1 cellular context compared by ENCODE assay signal in genomic region chr6:167668019-167668753, GRCh38.
TF ChIP-seq lines count a peak whose summit lies in the region.

No MANE protein-coding gene starts in this region.

TF ChIP-seq in HepG2, 621 proteins besides CTCF, POLR2A, EP300 and RAD21 (continued from another document and continues in another):
- TF ChIP-seq, protein P1, sequence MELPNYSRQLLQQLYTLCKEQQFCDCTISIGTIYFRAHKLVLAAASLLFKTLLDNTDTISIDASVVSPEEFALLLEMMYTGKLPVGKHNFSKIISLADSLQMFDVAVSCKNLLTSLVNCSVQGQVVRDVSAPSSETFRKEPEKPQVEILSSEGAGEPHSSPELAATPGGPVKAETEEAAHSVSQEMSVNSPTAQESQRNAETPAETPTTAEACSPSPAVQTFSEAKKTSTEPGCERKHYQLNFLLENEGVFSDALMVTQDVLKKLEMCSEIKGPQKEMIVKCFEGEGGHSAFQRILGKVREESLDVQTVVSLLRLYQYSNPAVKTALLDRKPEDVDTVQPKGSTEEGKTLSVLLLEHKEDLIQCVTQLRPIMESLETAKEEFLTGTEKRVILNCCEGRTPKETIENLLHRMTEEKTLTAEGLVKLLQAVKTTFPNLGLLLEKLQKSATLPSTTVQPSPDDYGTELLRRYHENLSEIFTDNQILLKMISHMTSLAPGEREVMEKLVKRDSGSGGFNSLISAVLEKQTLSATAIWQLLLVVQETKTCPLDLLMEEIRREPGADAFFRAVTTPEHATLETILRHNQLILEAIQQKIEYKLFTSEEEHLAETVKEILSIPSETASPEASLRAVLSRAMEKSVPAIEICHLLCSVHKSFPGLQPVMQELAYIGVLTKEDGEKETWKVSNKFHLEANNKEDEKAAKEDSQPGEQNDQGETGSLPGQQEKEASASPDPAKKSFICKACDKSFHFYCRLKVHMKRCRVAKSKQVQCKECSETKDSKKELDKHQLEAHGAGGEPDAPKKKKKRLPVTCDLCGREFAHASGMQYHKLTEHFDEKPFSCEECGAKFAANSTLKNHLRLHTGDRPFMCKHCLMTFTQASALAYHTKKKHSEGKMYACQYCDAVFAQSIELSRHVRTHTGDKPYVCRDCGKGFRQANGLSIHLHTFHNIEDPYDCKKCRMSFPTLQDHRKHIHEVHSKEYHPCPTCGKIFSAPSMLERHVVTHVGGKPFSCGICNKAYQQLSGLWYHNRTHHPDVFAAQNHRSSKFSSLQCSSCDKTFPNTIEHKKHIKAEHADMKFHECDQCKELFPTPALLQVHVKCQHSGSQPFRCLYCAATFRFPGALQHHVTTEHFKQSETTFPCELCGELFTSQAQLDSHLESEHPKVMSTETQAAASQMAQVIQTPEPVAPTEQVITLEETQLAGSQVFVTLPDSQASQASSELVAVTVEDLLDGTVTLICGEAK (IDR thresholded peaks at IDR 0.05): no peak
- TF ChIP-seq, protein P1 (CRISPR knock-in tag; IDR thresholded peaks at IDR 0.05): peak; percentile 92
- TF ChIP-seq ZNF276 (CRISPR knock-in tag; IDR thresholded peaks at IDR 0.05; ENCODE audit: low read depth) (peak; percentile 24; the same call in 1 of the 2 replicates), ZNF326 (CRISPR knock-in tag; IDR thresholded peaks at IDR 0.05; ENCODE audit: borderline replicate concordance) (no peak), REL (CRISPR knock-in tag; conservative IDR thresholded peaks at IDR 0.05) (peak; percentile 47; the same call in 1 of the 2 replicates), MBNL3 (CRISPR knock-in tag; conservative IDR thresholded peaks at IDR 0.05) (no peak), SKI (IDR thresholded peaks at IDR 0.05; ENCODE audit: partially characterized antibody) (peak; percentile 92), ZNF574 (CRISPR knock-in tag; IDR thresholded peaks at IDR 0.05) (peak; percentile 76), ZSCAN30 (CRISPR knock-in tag; IDR thresholded peaks at IDR 0.05) (no peak), ZNF598 (CRISPR knock-in tag; IDR thresholded peaks at IDR 0.05; ENCODE audit: borderline replicate concordance) (peak; percentile 76; the same call in 1 of the 2 replicates), ZNF790 (CRISPR knock-in tag; IDR thresholded peaks at IDR 0.05; ENCODE audit: borderline replicate concordance) (peak; percentile 75), ZNF317 (CRISPR knock-in tag; IDR thresholded peaks at IDR 0.05) (peak; percentile 94), MAFK (conservative IDR thresholded peaks at IDR 0.05 in 1 of 2, IDR thresholded peaks at IDR 0.05 in 1 of 2; ENCODE audit: low read length in 2 of 2) (peak; percentile 50 to 66; a peak in 3 of 4 replicates), HNF1B (CRISPR knock-in tag; IDR thresholded peaks at IDR 0.05) (peak; percentile 99), ZNF547 (CRISPR knock-in tag; IDR thresholded peaks at IDR 0.05) (peak; percentile 89), ZZZ3 (CRISPR knock-in tag; IDR thresholded peaks at IDR 0.05; ENCODE audit: borderline replicate concordance) (peak; percentile 41; the same call in 1 of the 2 replicates), ZNF343 (CRISPR knock-in tag; IDR thresholded peaks at IDR 0.05) (peak; percentile 97), KLF13 (CRISPR knock-in tag; IDR thresholded peaks at IDR 0.05) (no peak), KDM5A (IDR thresholded peaks at IDR 0.05; ENCODE audit: borderline replicate concordance, low read length) (no peak), ZBTB2 (CRISPR knock-in tag; IDR thresholded peaks at IDR 0.05; ENCODE audit: low read depth) (peak; percentile 68; the same call in 1 of the 2 replicates), PITX1 (CRISPR knock-in tag; IDR thresholded peaks at IDR 0.05) (peak; percentile 95), ZNF264 (CRISPR knock-in tag; IDR thresholded peaks at IDR 0.05) (no peak; the same call in none of the 2 replicates), ATF1 (CRISPR knock-in tag; IDR thresholded peaks at IDR 0.05) (no peak; the same call in 1 of the 2 replicates), ZFP41 (CRISPR knock-in tag; IDR thresholded peaks at IDR 0.05; ENCODE audit: borderline replicate concordance) (0 out of 2 replicates have a peak, but pooled peaks have one; percentile 67), SP5 (CRISPR knock-in tag; IDR thresholded peaks at IDR 0.05; ENCODE audit: borderline replicate concordance, low read depth) (peak; percentile 57), CENPX (CRISPR knock-in tag; IDR thresholded peaks at IDR 0.05) (no peak), NCOA1 (CRISPR knock-in tag; IDR thresholded peaks at IDR 0.05) (peak; percentile 93; the same call in 1 of the 2 replicates), NONO (IDR thresholded peaks at IDR 0.05) (no peak), NONO (CRISPR knock-in tag; conservative IDR thresholded peaks at IDR 0.05) (peak; percentile 92), ZNF713 (CRISPR knock-in tag; IDR thresholded peaks at IDR 0.05) (no peak)
- TF ChIP-seq, protein P2, sequence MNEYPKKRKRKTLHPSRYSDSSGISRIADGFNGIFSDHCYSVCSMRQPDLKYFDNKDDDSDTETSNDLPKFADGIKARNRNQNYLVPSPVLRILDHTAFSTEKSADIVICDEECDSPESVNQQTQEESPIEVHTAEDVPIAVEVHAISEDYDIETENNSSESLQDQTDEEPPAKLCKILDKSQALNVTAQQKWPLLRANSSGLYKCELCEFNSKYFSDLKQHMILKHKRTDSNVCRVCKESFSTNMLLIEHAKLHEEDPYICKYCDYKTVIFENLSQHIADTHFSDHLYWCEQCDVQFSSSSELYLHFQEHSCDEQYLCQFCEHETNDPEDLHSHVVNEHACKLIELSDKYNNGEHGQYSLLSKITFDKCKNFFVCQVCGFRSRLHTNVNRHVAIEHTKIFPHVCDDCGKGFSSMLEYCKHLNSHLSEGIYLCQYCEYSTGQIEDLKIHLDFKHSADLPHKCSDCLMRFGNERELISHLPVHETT (CRISPR knock-in tag; conservative IDR thresholded peaks at IDR 0.05): peak; percentile 70; the same call in 1 of the 2 replicates
- TF ChIP-seq, protein P3, sequence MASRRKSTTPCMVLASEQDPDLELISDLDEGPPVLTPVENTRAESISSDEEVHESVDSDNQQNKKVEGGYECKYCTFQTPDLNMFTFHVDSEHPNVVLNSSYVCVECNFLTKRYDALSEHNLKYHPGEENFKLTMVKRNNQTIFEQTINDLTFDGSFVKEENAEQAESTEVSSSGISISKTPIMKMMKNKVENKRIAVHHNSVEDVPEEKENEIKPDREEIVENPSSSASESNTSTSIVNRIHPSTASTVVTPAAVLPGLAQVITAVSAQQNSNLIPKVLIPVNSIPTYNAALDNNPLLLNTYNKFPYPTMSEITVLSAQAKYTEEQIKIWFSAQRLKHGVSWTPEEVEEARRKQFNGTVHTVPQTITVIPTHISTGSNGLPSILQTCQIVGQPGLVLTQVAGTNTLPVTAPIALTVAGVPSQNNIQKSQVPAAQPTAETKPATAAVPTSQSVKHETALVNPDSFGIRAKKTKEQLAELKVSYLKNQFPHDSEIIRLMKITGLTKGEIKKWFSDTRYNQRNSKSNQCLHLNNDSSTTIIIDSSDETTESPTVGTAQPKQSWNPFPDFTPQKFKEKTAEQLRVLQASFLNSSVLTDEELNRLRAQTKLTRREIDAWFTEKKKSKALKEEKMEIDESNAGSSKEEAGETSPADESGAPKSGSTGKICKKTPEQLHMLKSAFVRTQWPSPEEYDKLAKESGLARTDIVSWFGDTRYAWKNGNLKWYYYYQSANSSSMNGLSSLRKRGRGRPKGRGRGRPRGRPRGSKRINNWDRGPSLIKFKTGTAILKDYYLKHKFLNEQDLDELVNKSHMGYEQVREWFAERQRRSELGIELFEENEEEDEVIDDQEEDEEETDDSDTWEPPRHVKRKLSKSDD (CRISPR knock-in tag; IDR thresholded peaks at IDR 0.05; ENCODE audit: low read depth): peak; percentile 97
- TF ChIP-seq, protein P4, sequence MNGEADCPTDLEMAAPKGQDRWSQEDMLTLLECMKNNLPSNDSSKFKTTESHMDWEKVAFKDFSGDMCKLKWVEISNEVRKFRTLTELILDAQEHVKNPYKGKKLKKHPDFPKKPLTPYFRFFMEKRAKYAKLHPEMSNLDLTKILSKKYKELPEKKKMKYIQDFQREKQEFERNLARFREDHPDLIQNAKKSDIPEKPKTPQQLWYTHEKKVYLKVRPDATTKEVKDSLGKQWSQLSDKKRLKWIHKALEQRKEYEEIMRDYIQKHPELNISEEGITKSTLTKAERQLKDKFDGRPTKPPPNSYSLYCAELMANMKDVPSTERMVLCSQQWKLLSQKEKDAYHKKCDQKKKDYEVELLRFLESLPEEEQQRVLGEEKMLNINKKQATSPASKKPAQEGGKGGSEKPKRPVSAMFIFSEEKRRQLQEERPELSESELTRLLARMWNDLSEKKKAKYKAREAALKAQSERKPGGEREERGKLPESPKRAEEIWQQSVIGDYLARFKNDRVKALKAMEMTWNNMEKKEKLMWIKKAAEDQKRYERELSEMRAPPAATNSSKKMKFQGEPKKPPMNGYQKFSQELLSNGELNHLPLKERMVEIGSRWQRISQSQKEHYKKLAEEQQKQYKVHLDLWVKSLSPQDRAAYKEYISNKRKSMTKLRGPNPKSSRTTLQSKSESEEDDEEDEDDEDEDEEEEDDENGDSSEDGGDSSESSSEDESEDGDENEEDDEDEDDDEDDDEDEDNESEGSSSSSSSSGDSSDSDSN (CRISPR knock-in tag; IDR thresholded peaks at IDR 0.05): peak; percentile 81
